Comparison of ENCODE assay signal across 9 cellular contexts in the genomic region with DNA sequence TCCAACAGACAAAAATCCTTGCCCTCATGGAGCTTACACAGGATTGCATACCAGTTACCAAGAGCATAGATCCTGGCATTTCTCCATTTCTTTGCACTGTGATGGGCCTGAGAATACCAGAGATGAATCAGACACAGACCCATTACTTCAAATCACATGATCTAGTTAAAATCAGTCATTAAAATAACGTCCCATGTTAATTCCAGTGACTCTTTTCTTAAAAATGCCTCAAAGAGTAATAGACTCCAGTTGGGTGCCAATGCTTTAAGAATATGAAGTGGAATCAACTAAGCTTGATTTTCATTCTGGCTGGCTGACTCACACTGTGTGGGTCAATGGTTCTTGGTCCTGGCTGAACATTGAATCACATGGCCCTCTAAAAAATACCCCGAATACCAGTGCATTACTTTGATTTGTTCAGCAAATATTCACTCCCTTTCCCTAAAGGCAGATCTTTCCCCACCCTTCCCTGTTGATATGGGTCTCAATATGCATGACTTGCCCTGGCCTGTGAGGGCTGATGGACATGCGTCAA. TPM values are rescaled to one million over a fixed set of nuclear protein-coding genes. Genes with fewer than 3 reads are reported as not detected.
DNase-seq lines count a peak whose midpoint lies in the region; ATAC-seq and TF ChIP-seq lines count a peak whose summit lies in the region.
"Had no signal": no experiment of that assay in that cellular context is flagged by ENCODE, and none has a peak within 500 bp of the region (broad histone marks: within the 10 kb centered on the region; RNA-seq: fewer than 3 reads in every experiment).

No MANE protein-coding gene starts in this region.

- no peak for DNase-seq in activated CD4-positive, alpha-beta T cell treated with anti-CD3 and anti-CD28 coated beads for 36 hours
- DNase-seq in activated CD4-positive, alpha-beta T cell treated with anti-CD3 and anti-CD28 coated beads for 1 hour = no peak
- DNase-seq in T-cell (no peak), fibroblast of lung (ENCODE audit: low read depth in 2 of 2) (peak; percentile 78 to 98), neuronal stem cell (ENCODE audit: low spot score) (no peak)
- DNase-seq in stimulated activated naive B cell treated with anti-CD40 and anti-IgM and Interleukin-4, amounts not matched to agents 10 μg/mL and 1 μg/mL and 100 μg/mL, for 72 hours = no peak
- DNase-seq: NCI-H774 had no signal

- H3K27ac ChIP-seq in fibroblast of lung (ENCODE audit: insufficient read depth, low read length) (peak overlapping the region; percentile 54), neuronal stem cell (replicated peaks; ENCODE audit: low read length) (no peak overlapping the region)

- H4K8ac ChIP-seq in neuronal stem cell (ENCODE audit: low read depth, low read length) = no peak overlapping the region

- H3K4me3 ChIP-seq in fibroblast of lung (replicated peaks in 1 of 4; ENCODE audit: control extremely low read depth in 1 of 4, insufficient read depth in 1 of 4, low read depth in 3 of 4, low read length in 4 of 4) (no peak overlapping the region), neuronal stem cell (ENCODE audit: low read length in 2 of 2) (no peak overlapping the region)

- intact Hi-C loops in activated CD4-positive, alpha-beta T cell treated with anti-CD3 and anti-CD28 coated beads for 36 hours (cut with DNase I, micrococcal nuclease) = loop anchor here (10.0 kb wide), 3 partner anchors 209 to 1189 kb away; partner anchors contain the start of genes DICER1 (in 1 of the 2) and PPP4R4 (in 1 of the 2)

- H3K9me3 ChIP-seq in fibroblast of lung (ENCODE audit: control insufficient read depth, insufficient read depth, low read depth, low read length) = no peaks in the 10 kb centered on the region
- no peaks in the 10 kb centered on the region for H3K9me3 ChIP-seq in neuronal stem cell (replicated peaks in 1 of 2; ENCODE audit: control insufficient read depth in 2 of 2, insufficient read depth in 1 of 2, low read depth in 1 of 2, low read length in 2 of 2)

- H3K18ac ChIP-seq in neuronal stem cell (ENCODE audit: low read length) = no peak overlapping the region

- H2BK120ac ChIP-seq in neuronal stem cell (ENCODE audit: low read depth, low read length) = no peak overlapping the region

- H3K23ac ChIP-seq in neuronal stem cell (ENCODE audit: low read depth, low read length, poor library complexity) = no peak overlapping the region

- no peak overlapping the region for H3K4me3 Mint-ChIP-seq in activated CD4-positive, alpha-beta T cell treated with anti-CD3 and anti-CD28 coated beads for 36 hours
- no peak overlapping the region for H3K4me3 Mint-ChIP-seq in T-cell
- H3K4me3 Mint-ChIP-seq in stimulated activated naive B cell treated with anti-CD40 and anti-IgM and Interleukin-4, amounts not matched to agents 10 μg/mL and 1 μg/mL and 100 μg/mL, for 72 hours = no peak overlapping the region

- H3K4me1 Mint-ChIP-seq in activated CD4-positive, alpha-beta T cell treated with anti-CD3 and anti-CD28 coated beads for 36 hours = peaks cover 79% of the 10 kb centered on the region
- peaks cover 57 to 66% (median 60%) of the 10 kb centered on the region in 3 donors for H3K4me1 Mint-ChIP-seq in T-cell
- peaks cover 78 to 99% of the 10 kb centered on the region in 2 donors for H3K4me1 Mint-ChIP-seq in stimulated activated naive B cell treated with anti-CD40 and anti-IgM and Interleukin-4, amounts not matched to agents 10 μg/mL and 1 μg/mL and 100 μg/mL, for 72 hours

- TF ChIP-seq CTCF in fibroblast of lung (conservative IDR thresholded peaks at IDR 0.05 in 1 of 2, IDR thresholded peaks at IDR 0.05 in 1 of 2; ENCODE audit: low read depth in 1 of 2, low read length in 2 of 2) = no peak

- no peaks in the 10 kb centered on the region for H3K36me3 ChIP-seq in fibroblast of lung (ENCODE audit: control insufficient read depth, insufficient read depth, low read length)
- no peaks in the 10 kb centered on the region for H3K36me3 ChIP-seq in neuronal stem cell (replicated peaks in 1 of 2; ENCODE audit: control insufficient read depth in 2 of 2, insufficient read depth in 2 of 2, low read length in 2 of 2)

- H3K27me3 ChIP-seq in fibroblast of lung (ENCODE audit: control insufficient read depth, insufficient read depth, low read length) (no peaks in the 10 kb centered on the region), neuronal stem cell (ENCODE audit: control insufficient read depth in 3 of 3, insufficient read depth in 3 of 3, low read depth in 1 of 3, low read length in 3 of 3) (peaks cover 0 to 16% (median 0%) of the 10 kb centered on the region in 3 experiments)

- no peak overlapping the region for H2BK15ac ChIP-seq in neuronal stem cell (ENCODE audit: low read length)

- peaks cover 13% of the 10 kb centered on the region for H3K36me3 Mint-ChIP-seq in activated CD4-positive, alpha-beta T cell treated with anti-CD3 and anti-CD28 coated beads for 36 hours (ENCODE audit: low read depth)
- H3K36me3 Mint-ChIP-seq in T-cell = no peaks in the 10 kb centered on the region
- peaks cover 6 to 8% of the 10 kb centered on the region in 2 donors for H3K36me3 Mint-ChIP-seq in stimulated activated naive B cell treated with anti-CD40 and anti-IgM and Interleukin-4, amounts not matched to agents 10 μg/mL and 1 μg/mL and 100 μg/mL, for 72 hours

- H4K91ac ChIP-seq in neuronal stem cell (ENCODE audit: low read depth, low read length, poor library complexity) = no peak overlapping the region

- H3K27ac Mint-ChIP-seq in activated CD4-positive, alpha-beta T cell treated with anti-CD3 and anti-CD28 coated beads for 36 hours = peak overlapping the region; percentile 35
- peak overlapping the region; percentile 23 to 40 for H3K27ac Mint-ChIP-seq in T-cell
- peak overlapping the region; percentile 31 for H3K27ac Mint-ChIP-seq in stimulated activated naive B cell treated with anti-CD40 and anti-IgM and Interleukin-4, amounts not matched to agents 10 μg/mL and 1 μg/mL and 100 μg/mL, for 72 hours

- H3K79me1 ChIP-seq in neuronal stem cell (ENCODE audit: low read depth, low read length) = no peaks in the 10 kb centered on the region

- H3K14ac ChIP-seq in neuronal stem cell (ENCODE audit: low read length) = no peak overlapping the region

- H3K9ac ChIP-seq in fibroblast of lung (ENCODE audit: insufficient read depth, low read length) = no peak overlapping the region
- no peak overlapping the region for H3K9ac ChIP-seq in neuronal stem cell (ENCODE audit: low read depth, low read length, poor library complexity)

- H3K4ac ChIP-seq in neuronal stem cell (ENCODE audit: low read length) = no peak overlapping the region

- no peak overlapping the region for H2BK5ac ChIP-seq in neuronal stem cell (ENCODE audit: low read length)

- peaks cover 8% of the 10 kb centered on the region for H3K4me1 ChIP-seq in fibroblast of lung (ENCODE audit: control insufficient read depth, extremely low read depth, insufficient read depth, low read length)
- peaks cover 0 to 4% of the 10 kb centered on the region in 2 donors for H3K4me1 ChIP-seq in neuronal stem cell (ENCODE audit: control insufficient read depth in 2 of 2, insufficient read depth in 1 of 2, low read depth in 1 of 2, low read length in 2 of 2)

- H3K79me2 ChIP-seq in fibroblast of lung (ENCODE audit: control insufficient read depth, insufficient read depth, low read length) = no peaks in the 10 kb centered on the region

- H2AK5ac ChIP-seq in neuronal stem cell (ENCODE audit: low read depth, low read length) = no peak overlapping the region

- whole genome bisulfite sequencing in neuronal stem cell (ENCODE audit: extremely low coverage in 2 of 2, insufficient read length in 2 of 2, insufficient replicate concordance in 1 of 2), 2 donors = no CpG with 5 or more reads among the region's 3 CpGs

- no peaks in the 10 kb centered on the region for H4K20me1 ChIP-seq in fibroblast of lung (ENCODE audit: control insufficient read depth, extremely low read depth, insufficient read depth, low read length)

- H3K4me2 ChIP-seq in fibroblast of lung (ENCODE audit: extremely low read depth, insufficient read depth, low read length) (no peak overlapping the region), neuronal stem cell (ENCODE audit: insufficient read depth, low read length, poor library complexity, severe bottlenecking) (no peak overlapping the region)

- CTCF ChIA-PET in activated CD4-positive, alpha-beta T cell treated with anti-CD3 and anti-CD28 coated beads for 36 hours (lab: Charles Lee) = interaction anchor here (1.1 to 2.0 kb wide), 5 partner anchors 9 to 30 kb away, joined by 3 to 8 read pairs (median 4); partner anchors contain the start of gene ASB2
- CTCF ChIA-PET in T-cell (lab: Charles Lee) = interaction anchor here (0.6 to 5.2 kb wide), 2 partner anchors 25 to 69 kb away, joined by 4 to 36 read pairs; no protein-coding TSS in a partner anchor

- peaks cover 6% of the 10 kb centered on the region for H3K9me3 Mint-ChIP-seq in activated CD4-positive, alpha-beta T cell treated with anti-CD3 and anti-CD28 coated beads for 36 hours (ENCODE audit: low read depth)
- peaks cover 0 to 7% (median 0%) of the 10 kb centered on the region in 3 donors for H3K9me3 Mint-ChIP-seq in T-cell
- peaks cover 7 to 8% of the 10 kb centered on the region in 2 donors for H3K9me3 Mint-ChIP-seq in stimulated activated naive B cell treated with anti-CD40 and anti-IgM and Interleukin-4, amounts not matched to agents 10 μg/mL and 1 μg/mL and 100 μg/mL, for 72 hours

- peaks cover 2% of the 10 kb centered on the region for H3K27me3 Mint-ChIP-seq in activated CD4-positive, alpha-beta T cell treated with anti-CD3 and anti-CD28 coated beads for 36 hours
- H3K27me3 Mint-ChIP-seq in T-cell = no peaks in the 10 kb centered on the region
- no peaks in the 10 kb centered on the region for H3K27me3 Mint-ChIP-seq in stimulated activated naive B cell treated with anti-CD40 and anti-IgM and Interleukin-4, amounts not matched to agents 10 μg/mL and 1 μg/mL and 100 μg/mL, for 72 hours

- POLR2A ChIA-PET in activated CD4-positive, alpha-beta T cell treated with anti-CD3 and anti-CD28 coated beads for 36 hours (lab: Charles Lee) = no interaction called here
- POLR2A ChIA-PET in T-cell (lab: Charles Lee) = no interaction called here

- H2AFZ ChIP-seq in fibroblast of lung (ENCODE audit: low read length) (no peak overlapping the region), neuronal stem cell (ENCODE audit: low read length) (no peak overlapping the region)

- H2BK12ac ChIP-seq in neuronal stem cell (ENCODE audit: low read length) = no peak overlapping the region

- no peak for ATAC-seq in activated CD4-positive, alpha-beta T cell treated with anti-CD3 and anti-CD28 coated beads for 36 hours
- ATAC-seq in T-cell (replicated peaks in 1 of 4) (no peak), GM18861 (IDR thresholded peaks at IDR 0.05; ENCODE audit: unreplicated experiment) (no peak), GM19035 (IDR thresholded peaks at IDR 0.05; ENCODE audit: unreplicated experiment) (no peak)
- ATAC-seq in stimulated activated naive B cell treated with anti-CD40 and anti-IgM and Interleukin-4, amounts not matched to agents 10 μg/mL and 1 μg/mL and 100 μg/mL, for 72 hours (replicated peaks) = no peak

RNA-seq across cellular contexts. Expression of gene ASB2, which starts 11.0 kb away (rescaled TPM):
- total RNA-seq in activated CD4-positive, alpha-beta T cell treated with anti-CD3 and anti-CD28 coated beads for 36 hours = 10 to 100 TPM; 24.8 to 25.5 TPM
- total RNA-seq in T-cell (1 to 10 TPM; 2.7 to 5.4 (median 3.3) TPM), fibroblast of lung (0.51 and 0.99 TPM in 2 replicates)
- polyA plus RNA-seq in fibroblast of lung = 0.91 and 1.5 TPM in 2 replicates
- 0.31 and 0.50 TPM in 2 replicates for polyA plus RNA-seq in fibroblast of lung (2012)
- not detected in 2 replicates for polyA minus RNA-seq in fibroblast of lung (ENCODE audit: low replicate concordance)
- 0.43 TPM for polyA plus RNA-seq in neuronal stem cell (2013, experiment 1 of 2)
- 0.50 TPM for polyA plus RNA-seq in neuronal stem cell (2013, experiment 2 of 2)

RNA-seq across cellular contexts. Expression of gene CCDC197, which starts 31.7 kb away (rescaled TPM):
- under 1 TPM; 0.34 to 0.53 TPM for total RNA-seq in activated CD4-positive, alpha-beta T cell treated with anti-CD3 and anti-CD28 coated beads for 36 hours
- total RNA-seq in T-cell (not detected), fibroblast of lung (not detected in 2 replicates)
- polyA plus RNA-seq in fibroblast of lung = not detected in 2 replicates
- not detected in 2 replicates for polyA plus RNA-seq in fibroblast of lung (2012)
- polyA minus RNA-seq in fibroblast of lung (ENCODE audit: low replicate concordance) = not detected in 2 replicates
- polyA plus RNA-seq in neuronal stem cell (2013, experiment 1 of 2) = not detected
- not detected for polyA plus RNA-seq in neuronal stem cell (2013, experiment 2 of 2)

RNA-seq across cellular contexts. Expression of gene FAM181A, which starts 38.2 kb away (rescaled TPM):
- not detected for total RNA-seq in activated CD4-positive, alpha-beta T cell treated with anti-CD3 and anti-CD28 coated beads for 36 hours
- total RNA-seq in T-cell = not detected
- not detected in 2 replicates for total RNA-seq in fibroblast of lung
- not detected in 2 replicates for polyA plus RNA-seq in fibroblast of lung
- not detected in 2 replicates for polyA plus RNA-seq in fibroblast of lung (2012)
- not detected in 2 replicates for polyA minus RNA-seq in fibroblast of lung (ENCODE audit: low replicate concordance)
- polyA plus RNA-seq in neuronal stem cell (2013, experiment 1 of 2) = 2.3 TPM
- 2.4 TPM for polyA plus RNA-seq in neuronal stem cell (2013, experiment 2 of 2)

Comparison
In these comparisons a context has a peak if more than half of its experiments do, and no peak if none do; other contexts are left out.
1. DNase-seq: peak in fibroblast of lung (2 of 2); none in activated CD4-positive, alpha-beta T cell treated with anti-CD3 and anti-CD28 coated beads for 36 hours (single experiment), activated CD4-positive, alpha-beta T cell treated with anti-CD3 and anti-CD28 coated beads for 1 hour (single experiment), T-cell (0 of 34), stimulated activated naive B cell treated with anti-CD40 and anti-IgM and Interleukin-4, amounts not matched to agents 10 μg/mL and 1 μg/mL and 100 μg/mL, for 72 hours (single experiment) and neuronal stem cell (single experiment).
2. RNA of gene ASB2, which starts 11.0 kb away (total RNA-seq): 24.8 to 25.5 TPM in activated CD4-positive, alpha-beta T cell treated with anti-CD3 and anti-CD28 coated beads for 36 hours; 2.7 to 5.4 TPM in T-cell and 0.51 to 0.99 TPM in fibroblast of lung; every median in the first group is over 4 times any median in the second.
3. Peak in every context shown above with its lines, with median percentiles within 50 percentile points of each other: H3K27ac Mint-ChIP-seq.